In genomic region chr5:124477002-124477546, GRCh38 we compare ENCODE assay signal across 2 cellular contexts.
TF ChIP-seq lines count a peak whose summit lies in the region.

No MANE protein-coding gene starts in this region.

TF ChIP-seq in GM23338, 12 proteins besides CTCF, POLR2A, EP300 and RAD21 (continued from another document):
- TF ChIP-seq ZNF462 (CRISPR knock-in tag; IDR thresholded peaks at IDR 0.05): peak; percentile 96
- no peak for TF ChIP-seq NANOG (IDR thresholded peaks at IDR 0.05; ENCODE audit: borderline replicate concordance)

TF ChIP-seq in HepG2, 621 proteins besides CTCF, POLR2A, EP300 and RAD21 (continued from another document):
- TF ChIP-seq ZNF138 (CRISPR knock-in tag; IDR thresholded peaks at IDR 0.05; ENCODE audit: low read depth): no peak
- TF ChIP-seq ZNF660 (CRISPR knock-in tag; IDR thresholded peaks at IDR 0.05; ENCODE audit: borderline replicate concordance, low read depth): no peak
- no peak for TF ChIP-seq SSRP1 (CRISPR knock-in tag; IDR thresholded peaks at IDR 0.05)
TF ChIP-seq in HepG2: peak in this region for 0.
